Comparison of ENCODE assay signal across 7 cellular contexts in genomic region chr7:149856-150636, GRCh38. TPM values are rescaled to one million over a fixed set of nuclear protein-coding genes. Genes with fewer than 3 reads are reported as not detected.
DNase-seq lines count a peak whose midpoint lies in the region; ATAC-seq and TF ChIP-seq lines count a peak whose summit lies in the region.

No MANE protein-coding gene starts in this region.

- H3K4me3 Mint-ChIP-seq in neural progenitor cell: peak overlapping the region; percentile 58

- H3K4me3 ChIP-seq in HUES6 (ENCODE audit: low read depth, low read length) (peak overlapping the region; percentile 60), esophagus (ENCODE audit: low read depth in 1 of 2, low read length in 2 of 2) (peak overlapping the region; percentile 59 to 62), neural progenitor cell (peak overlapping the region; percentile 60), upper lobe of right lung (peak overlapping the region; percentile 77)

- TF ChIP-seq CTCF in neural progenitor cell (IDR thresholded peaks at IDR 0.05) (no peak), upper lobe of right lung (IDR thresholded peaks at IDR 0.05) (no peak)

- DNase-seq in activated CD4-positive, alpha-beta T cell treated with anti-CD3 and anti-CD28 coated beads, Interleukin-2, amount 50 U/mL, for 48 hours: peak; percentile 38 to 41
- DNase-seq in neural progenitor cell (ENCODE audit: low spot score) (no peak), upper lobe of right lung (peak; percentile 91), GOT3 (lab: John Stamatoyannopoulos, UW) (no peak)

- H3K36me3 ChIP-seq in HUES6 (ENCODE audit: control insufficient read depth, insufficient read depth, low read length): peaks cover 18% of the 10 kb centered on the region
- peaks cover 0 to 4% of the 10 kb centered on the region in 2 donors for H3K36me3 ChIP-seq in esophagus (ENCODE audit: control insufficient read depth in 2 of 2, insufficient read depth in 2 of 2, low read length in 1 of 2)
- no peaks in the 10 kb centered on the region for H3K36me3 ChIP-seq in neural progenitor cell
- H3K36me3 ChIP-seq in upper lobe of right lung: no peaks in the 10 kb centered on the region

- H3K9me3 ChIP-seq in HUES6 (ENCODE audit: control insufficient read depth, insufficient read depth, low read depth, low read length) (no peaks in the 10 kb centered on the region), esophagus (ENCODE audit: control insufficient read depth in 2 of 2, insufficient read depth in 1 of 2, low read depth in 1 of 2, low read length in 1 of 2) (no peaks in the 10 kb centered on the region), neural progenitor cell (ENCODE audit: low read depth) (no peaks in the 10 kb centered on the region), upper lobe of right lung (no peaks in the 10 kb centered on the region)

- H3K9me3 Mint-ChIP-seq in neural progenitor cell: no peaks in the 10 kb centered on the region

- H3K9ac ChIP-seq in HUES6 (ENCODE audit: low read length) (peak overlapping the region; percentile 88), neural progenitor cell (no peak overlapping the region)

- 35 to 39% methylated on average over 37 of the region's 37 CpGs for WGBS in esophagus, 2 donors

- intact Hi-C loops in upper lobe of right lung (cut with DNase I): no loop called here

- no peak overlapping the region for H3K27ac Mint-ChIP-seq in neural progenitor cell

- H3K79me2 ChIP-seq in neural progenitor cell (ENCODE audit: low read depth): no peaks in the 10 kb centered on the region

- peaks cover 6% of the 10 kb centered on the region for H3F3A ChIP-seq in neural progenitor cell (ENCODE audit: low read depth)

- peaks cover 9% of the 10 kb centered on the region for H3K27me3 Mint-ChIP-seq in neural progenitor cell (ENCODE audit: insufficient read depth, low read depth)

- H3K27ac ChIP-seq in HUES6 (ENCODE audit: low read depth, low read length) (peak overlapping the region; percentile 86), esophagus (ENCODE audit: low read depth in 2 of 2, low read length in 1 of 2) (peak overlapping the region; percentile 95 to 96), neural progenitor cell (no peak overlapping the region), upper lobe of right lung (peak overlapping the region; percentile 99)

- peaks cover 8% of the 10 kb centered on the region for H3K36me3 Mint-ChIP-seq in neural progenitor cell

- peak overlapping the region; percentile 89 for H3K4me2 ChIP-seq in neural progenitor cell

- no peaks in the 10 kb centered on the region for H3K27me3 ChIP-seq in HUES6 (ENCODE audit: control insufficient read depth, insufficient read depth, low read length)
- H3K27me3 ChIP-seq in esophagus (ENCODE audit: control insufficient read depth in 1 of 2, insufficient read depth in 2 of 2, low read length in 2 of 2): no peaks in the 10 kb centered on the region
- no peaks in the 10 kb centered on the region for H3K27me3 ChIP-seq in neural progenitor cell
- H3K27me3 ChIP-seq in upper lobe of right lung: no peaks in the 10 kb centered on the region

- ATAC-seq in GM19452 (IDR thresholded peaks at IDR 0.05; ENCODE audit: unreplicated experiment) (peak; percentile 18), upper lobe of right lung (peak; percentile 72)

- H3K4me1 Mint-ChIP-seq in neural progenitor cell: peaks cover 28% of the 10 kb centered on the region

- H3K4me1 ChIP-seq in HUES6 (ENCODE audit: control insufficient read depth, insufficient read depth, low read length) (peaks cover 9% of the 10 kb centered on the region), esophagus (ENCODE audit: control insufficient read depth in 2 of 2, insufficient read depth in 2 of 2, low read length in 1 of 2) (peaks cover 0 to 8% of the 10 kb centered on the region in 2 donors), neural progenitor cell (peaks cover 13% of the 10 kb centered on the region), upper lobe of right lung (peaks cover 11% of the 10 kb centered on the region)

- H4K20me1 ChIP-seq in neural progenitor cell (ENCODE audit: low read depth): no peaks in the 10 kb centered on the region

- peak overlapping the region; percentile 91 for H2AFZ ChIP-seq in neural progenitor cell (replicated peaks)

RNA-seq across cellular contexts. Expression of gene FAM20C, which starts 42.3 kb away (rescaled TPM):
- 10 to 100 TPM in 1 of 2 donors, 1 to 10 TPM in 1; 6.9 to 11.5 TPM for polyA plus RNA-seq in esophagus
- 3.8 and 4.7 TPM in 2 replicates for total RNA-seq in neural progenitor cell (ENCODE audit: low replicate concordance)
- 58.8 TPM for total RNA-seq in upper lobe of right lung

Comparison
In these comparisons a context has a peak if more than half of its experiments do, and no peak if none do; other contexts are left out.
1. DNase-seq: peak in activated CD4-positive, alpha-beta T cell treated with anti-CD3 and anti-CD28 coated beads, Interleukin-2, amount 50 U/mL, for 48 hours (2 of 2) and upper lobe of right lung (single experiment); none in neural progenitor cell (single experiment) and GOT3 (single experiment).
2. RNA of gene FAM20C, which starts 42.3 kb away (total RNA-seq): 58.8 TPM in upper lobe of right lung (single experiment); 3.8 to 4.7 TPM in neural progenitor cell; every median in the first group is over 10 times any median in the second.
3. Peak in every context shown above with its lines, with median percentiles within 50 percentile points of each other: H3K4me3 ChIP-seq.